In the genomic region with DNA sequence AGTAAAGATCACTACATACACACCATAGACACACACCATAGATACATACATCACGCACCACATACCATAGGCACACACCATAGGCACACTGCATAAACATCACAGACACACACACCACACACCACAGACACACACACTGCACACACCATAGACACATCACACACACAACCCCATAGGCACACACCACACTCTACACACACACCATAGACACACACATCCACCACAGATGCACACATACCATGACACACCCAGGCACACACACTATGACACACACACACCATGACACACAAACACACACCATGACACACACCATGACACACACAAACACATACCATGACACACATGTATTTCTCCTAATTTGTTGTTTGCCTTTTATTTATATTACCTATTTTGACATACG, we compare ENCODE assay signal across 15 cellular contexts. TPM values are rescaled to one million over a fixed set of nuclear protein-coding genes. Genes with fewer than 3 reads are reported as not detected.
DNase-seq lines count a peak whose midpoint lies in the region; ATAC-seq and TF ChIP-seq lines count a peak whose summit lies in the region.
"Had no signal": no experiment of that assay in that cellular context is flagged by ENCODE, and none has a peak within 500 bp of the region (broad histone marks: within the 10 kb centered on the region; RNA-seq: fewer than 3 reads in every experiment).

No MANE protein-coding gene starts in this region.

- no peaks in the 10 kb centered on the region for H3K36me3 Mint-ChIP-seq in activated T-cell treated with anti-CD3 and anti-CD28 coated beads, Interleukin-2, amount 50 U/mL, for 24 hours (ENCODE audit: low read depth)
- H3K36me3 Mint-ChIP-seq in activated T-cell treated with anti-CD3 and anti-CD28 coated beads, Interleukin-2, amount 50 U/mL, for 4 hours (ENCODE audit: insufficient read depth): no peaks in the 10 kb centered on the region
- H3K36me3 Mint-ChIP-seq in brain: peaks cover 17% of the 10 kb centered on the region
- no peaks in the 10 kb centered on the region for H3K36me3 Mint-ChIP-seq in natural killer cell treated with Interleukin-12 subunit alpha and Interleukin-12 subunit beta and Interleukin-15 and Interleukin-18, amount 100 ng/mL, for 72 hours
- H3K36me3 Mint-ChIP-seq in chondrocyte (ENCODE audit: low read depth): peaks cover 1% of the 10 kb centered on the region

- H3K9me3 Mint-ChIP-seq in activated T-cell treated with anti-CD3 and anti-CD28 coated beads, Interleukin-2, amount 50 U/mL, for 24 hours: no peaks in the 10 kb centered on the region
- H3K9me3 Mint-ChIP-seq in activated T-cell treated with anti-CD3 and anti-CD28 coated beads, Interleukin-2, amount 50 U/mL, for 4 hours: no peaks in the 10 kb centered on the region
- H3K9me3 Mint-ChIP-seq in brain: peaks cover 0 to 4% (median 0%) of the 10 kb centered on the region in 5 experiments
- H3K9me3 Mint-ChIP-seq in natural killer cell treated with Interleukin-12 subunit alpha and Interleukin-12 subunit beta and Interleukin-15 and Interleukin-18, amount 100 ng/mL, for 72 hours: no peaks in the 10 kb centered on the region
- H3K9me3 Mint-ChIP-seq in chondrocyte (ENCODE audit: low read depth): no peaks in the 10 kb centered on the region

- no peaks in the 10 kb centered on the region for H3K27me3 Mint-ChIP-seq in activated T-cell treated with anti-CD3 and anti-CD28 coated beads, Interleukin-2, amount 50 U/mL, for 24 hours
- H3K27me3 Mint-ChIP-seq in activated T-cell treated with anti-CD3 and anti-CD28 coated beads, Interleukin-2, amount 50 U/mL, for 4 hours (ENCODE audit: low read depth): no peaks in the 10 kb centered on the region
- H3K27me3 Mint-ChIP-seq in brain (no peaks in the 10 kb centered on the region), chondrocyte (ENCODE audit: low read depth) (no peaks in the 10 kb centered on the region)
- no peaks in the 10 kb centered on the region for H3K27me3 Mint-ChIP-seq in natural killer cell treated with Interleukin-12 subunit alpha and Interleukin-12 subunit beta and Interleukin-15 and Interleukin-18, amount 100 ng/mL, for 72 hours

- H3K4me3 Mint-ChIP-seq in activated T-cell treated with anti-CD3 and anti-CD28 coated beads, Interleukin-2, amount 50 U/mL, for 24 hours: no peak overlapping the region
- no peak overlapping the region for H3K4me3 Mint-ChIP-seq in activated T-cell treated with anti-CD3 and anti-CD28 coated beads, Interleukin-2, amount 50 U/mL, for 4 hours
- H3K4me3 Mint-ChIP-seq in brain: peak overlapping the region in 1 of 5 experiments; percentile 46
- no peak overlapping the region for H3K4me3 Mint-ChIP-seq in natural killer cell treated with Interleukin-12 subunit alpha and Interleukin-12 subunit beta and Interleukin-15 and Interleukin-18, amount 100 ng/mL, for 72 hours
- no peak overlapping the region for H3K4me3 Mint-ChIP-seq in chondrocyte (ENCODE audit: unreplicated experiment)

- ATAC-seq in activated T-cell treated with anti-CD3 and anti-CD28 coated beads, Interleukin-2, amount 50 U/mL, for 4 hours: no peak
- peak; percentile 38 to 49 for ATAC-seq in natural killer cell treated with Interleukin-12 subunit alpha and Interleukin-12 subunit beta and Interleukin-15 and Interleukin-18, amount 100 ng/mL, for 72 hours
- ATAC-seq: Panc1 had no signal

- no peak for DNase-seq in activated T-cell treated with anti-CD3 and anti-CD28 coated beads, Interleukin-2, amount 50 U/mL, for 24 hours
- no peak for DNase-seq in activated T-cell treated with anti-CD3 and anti-CD28 coated beads, Interleukin-2, amount 50 U/mL, for 4 hours
- no peak for DNase-seq in natural killer cell treated with Interleukin-12 subunit alpha and Interleukin-12 subunit beta and Interleukin-15 and Interleukin-18, amount 100 ng/mL, for 72 hours (ENCODE audit: low spot score)
- DNase-seq in DMS53 (lab: John Stamatoyannopoulos, UW): no peak
- DNase-seq in NCI-H2107 treated with DMSO at 0.1 percent for 48 hours (lab: John Stamatoyannopoulos, UW; ENCODE audit: unreplicated experiment): no peak
- no peak for DNase-seq in chondrocyte (ENCODE audit: low spot score)
- DNase-seq in NCI-H226: no peak
- DNase-seq: AML-193, Karpas-422, MG63, NCI-H1092 treated with DMSO at 0.1 percent for 48 hours, NCI-H146, NCI-H2029 treated with DMSO at 0.1 percent for 48 hours had no signal

- H3K4me1 Mint-ChIP-seq in activated T-cell treated with anti-CD3 and anti-CD28 coated beads, Interleukin-2, amount 50 U/mL, for 24 hours (ENCODE audit: low read depth): no peaks in the 10 kb centered on the region
- no peaks in the 10 kb centered on the region for H3K4me1 Mint-ChIP-seq in activated T-cell treated with anti-CD3 and anti-CD28 coated beads, Interleukin-2, amount 50 U/mL, for 4 hours (ENCODE audit: low read depth)
- H3K4me1 Mint-ChIP-seq in brain: peaks cover 30% of the 10 kb centered on the region
- no peaks in the 10 kb centered on the region for H3K4me1 Mint-ChIP-seq in natural killer cell treated with Interleukin-12 subunit alpha and Interleukin-12 subunit beta and Interleukin-15 and Interleukin-18, amount 100 ng/mL, for 72 hours (ENCODE audit: low read depth in 2 of 2)
- H3K4me1 Mint-ChIP-seq in chondrocyte (ENCODE audit: low read depth): peaks cover 9% of the 10 kb centered on the region

- H3K27ac Mint-ChIP-seq in activated T-cell treated with anti-CD3 and anti-CD28 coated beads, Interleukin-2, amount 50 U/mL, for 24 hours: peak overlapping the region; percentile 1
- H3K27ac Mint-ChIP-seq in brain (peak overlapping the region; percentile 4 to 49 (median 21)), chondrocyte (ENCODE audit: unreplicated experiment) (no peak overlapping the region)
- no peak overlapping the region for H3K27ac Mint-ChIP-seq in natural killer cell treated with Interleukin-12 subunit alpha and Interleukin-12 subunit beta and Interleukin-15 and Interleukin-18, amount 100 ng/mL, for 72 hours

- no peak for TF ChIP-seq CTCF in brain (conservative IDR thresholded peaks at IDR 0.05)
- no peak for TF ChIP-seq CTCF in chondrocyte (IDR thresholded peaks at IDR 0.05)

RNA-seq across cellular contexts. Expression of a gene that starts 14.1 kb away (rescaled TPM):
- 1 to 10 TPM; 2.2 to 3.3 (median 2.6) TPM for total RNA-seq in activated T-cell treated with anti-CD3 and anti-CD28 coated beads, Interleukin-2, amount 50 U/mL, for 4 hours
- polyA plus RNA-seq in brain (ENCODE audit: insufficient read depth, low read depth, low replicate concordance): 60.6 TPM
- 1 to 10 TPM; 1.1 to 3.2 TPM for total RNA-seq in natural killer cell treated with Interleukin-12 subunit alpha and Interleukin-12 subunit beta and Interleukin-15 and Interleukin-18, amount 100 ng/mL, for 72 hours
- total RNA-seq in chondrocyte: 51.4 to 72.7 TPM (median 55.4 TPM) in 3 replicates

RNA-seq across cellular contexts. Expression of a gene that starts 14.8 kb away (rescaled TPM):
- total RNA-seq in activated T-cell treated with anti-CD3 and anti-CD28 coated beads, Interleukin-2, amount 50 U/mL, for 4 hours: under 1 TPM; 0.25 to 0.98 (median 0.29) TPM
- polyA plus RNA-seq in brain (ENCODE audit: insufficient read depth, low read depth, low replicate concordance): 10.0 TPM
- under 1 TPM in 1 of 2 donors, not detected in 1; 0.56 TPM for total RNA-seq in natural killer cell treated with Interleukin-12 subunit alpha and Interleukin-12 subunit beta and Interleukin-15 and Interleukin-18, amount 100 ng/mL, for 72 hours
- 5.8 to 11.8 TPM (median 6.5 TPM) in 3 replicates for total RNA-seq in chondrocyte

Comparison
In these comparisons a context has a peak if more than half of its experiments do, and no peak if none do; other contexts are left out.
1. H3K27ac Mint-ChIP-seq: peak in activated T-cell treated with anti-CD3 and anti-CD28 coated beads, Interleukin-2, amount 50 U/mL, for 24 hours (single experiment) and brain (5 of 5); none in natural killer cell treated with Interleukin-12 subunit alpha and Interleukin-12 subunit beta and Interleukin-15 and Interleukin-18, amount 100 ng/mL, for 72 hours (0 of 2) and chondrocyte (single experiment).
2. ATAC-seq: peak in natural killer cell treated with Interleukin-12 subunit alpha and Interleukin-12 subunit beta and Interleukin-15 and Interleukin-18, amount 100 ng/mL, for 72 hours (2 of 2); none in activated T-cell treated with anti-CD3 and anti-CD28 coated beads, Interleukin-2, amount 50 U/mL, for 4 hours (0 of 2).
3. RNA of a gene that starts 14.1 kb away (total RNA-seq): 51.4 to 72.7 TPM in chondrocyte; 1.1 to 3.2 TPM in natural killer cell treated with Interleukin-12 subunit alpha and Interleukin-12 subunit beta and Interleukin-15 and Interleukin-18, amount 100 ng/mL, for 72 hours and 2.2 to 3.3 TPM in activated T-cell treated with anti-CD3 and anti-CD28 coated beads, Interleukin-2, amount 50 U/mL, for 4 hours; every median in the first group is over 10 times any median in the second.